Comparison of ENCODE assay signal across 9 cellular contexts in genomic region chr14:99604766-99605298, GRCh38. TPM values are rescaled to one million over a fixed set of nuclear protein-coding genes. Genes with fewer than 3 reads are reported as not detected.
A peak's percentile ranks its signal among the peaks of the same experiment; 100 is the strongest.
DNase-seq lines count a peak whose midpoint lies in the region; ATAC-seq and TF ChIP-seq lines count a peak whose summit lies in the region.
"Had no signal": no experiment of that assay in that cellular context is flagged by ENCODE, and none has a peak within 500 bp of the region (broad histone marks: within the 10 kb centered on the region; RNA-seq: fewer than 3 reads in every experiment).

No MANE protein-coding gene starts in this region.

- intact Hi-C loops in CD8-positive, alpha-beta T cell (cut with DNase I, micrococcal nuclease) = loop anchor here (1.0 to 10.0 kb wide), 9 partner anchors 79 to 772 kb away; partner anchors contain the start of genes SLC25A29 (in 2 of the 2), CCNK (in 1 of the 2), CYP46A1 (in 1 of the 2) and EML1 (in 1 of the 2)

- peak overlapping the region; percentile 98 for H3K4me3 ChIP-seq in CD8-positive, alpha-beta T cell (ENCODE audit: low read depth, low read length)

- peaks cover 27% of the 10 kb centered on the region for H3K4me1 Mint-ChIP-seq in CD8-positive, alpha-beta T cell (ENCODE audit: low read depth)
- H3K4me1 Mint-ChIP-seq in activated T-cell treated with anti-CD3 and anti-CD28 coated beads, Interleukin-2, amount 50 U/mL, for 72 hours (ENCODE audit: low read depth) = peaks cover 26% of the 10 kb centered on the region
- peaks cover 32% of the 10 kb centered on the region for H3K4me1 Mint-ChIP-seq in progenitor cell of endocrine pancreas (ENCODE audit: low read depth)

- POLR2A ChIA-PET in CD8-positive, alpha-beta T cell (lab: Charles Lee) = interaction anchor here (1.0 to 2.6 kb wide), 8 partner anchors 12 to 124 kb away, joined by 3 to 14 read pairs (median 4); partner anchors contain the start of genes CCNK, CYP46A1 and SETD3

- peaks cover 23% of the 10 kb centered on the region for H3K4me1 ChIP-seq in CD8-positive, alpha-beta T cell (ENCODE audit: insufficient read depth, low read length)

- peak overlapping the region; percentile 66 for H3K27ac ChIP-seq in CD8-positive, alpha-beta T cell (ENCODE audit: low read depth, low read length)

- TF ChIP-seq CTCF in CD8-positive, alpha-beta T cell (IDR thresholded peaks at IDR 0.05) = no peak
- TF ChIP-seq CTCF in progenitor cell of endocrine pancreas (IDR thresholded peaks at IDR 0.05; ENCODE audit: unreplicated experiment) = no peak

- ATAC-seq in CD8-positive, alpha-beta T cell = peak; percentile 19
- ATAC-seq in GM19467 (IDR thresholded peaks at IDR 0.05; ENCODE audit: unreplicated experiment) = peak; percentile 11
- ATAC-seq in activated T-cell treated with anti-CD3 and anti-CD28 coated beads, Interleukin-2, amount 50 U/mL, for 72 hours (replicated peaks in 1 of 2) = peak; percentile 43
- ATAC-seq in HG03342 (IDR thresholded peaks at IDR 0.05; ENCODE audit: unreplicated experiment) = no peak

- no peaks in the 10 kb centered on the region for H3K9me3 ChIP-seq in CD8-positive, alpha-beta T cell (ENCODE audit: low read length)

- H3K27me3 Mint-ChIP-seq in CD8-positive, alpha-beta T cell (ENCODE audit: low read depth) = no peaks in the 10 kb centered on the region
- H3K27me3 Mint-ChIP-seq in activated T-cell treated with anti-CD3 and anti-CD28 coated beads, Interleukin-2, amount 50 U/mL, for 72 hours (ENCODE audit: low read depth) = no peaks in the 10 kb centered on the region
- peaks cover 9% of the 10 kb centered on the region for H3K27me3 Mint-ChIP-seq in progenitor cell of endocrine pancreas

- DNase-seq in CD8-positive, alpha-beta T cell = peak in 2 of 7 experiments; percentile 7 to 33
- DNase-seq in HuH-7.5 (ENCODE audit: low spot score) = peak; percentile 71
- peak; percentile 52 to 58 for DNase-seq in activated T-cell treated with anti-CD3 and anti-CD28 coated beads, Interleukin-2, amount 50 U/mL, for 72 hours
- peak; percentile 46 for DNase-seq in glomerular visceral epithelial cell (ENCODE audit: extremely low spot score)
- DNase-seq in progenitor cell of endocrine pancreas (ENCODE audit: low spot score, unreplicated experiment) = peak; percentile 53
- no peak for DNase-seq in NCI-H187 (lab: John Stamatoyannopoulos, UW)

- no peaks in the 10 kb centered on the region for H3K36me3 Mint-ChIP-seq in CD8-positive, alpha-beta T cell
- H3K36me3 Mint-ChIP-seq in activated T-cell treated with anti-CD3 and anti-CD28 coated beads, Interleukin-2, amount 50 U/mL, for 72 hours (ENCODE audit: insufficient read depth in 2 of 2) = no peaks in the 10 kb centered on the region
- no peaks in the 10 kb centered on the region for H3K36me3 Mint-ChIP-seq in progenitor cell of endocrine pancreas (ENCODE audit: insufficient read depth)

- H3K36me3 ChIP-seq in CD8-positive, alpha-beta T cell (ENCODE audit: insufficient read depth, low read length) = no peaks in the 10 kb centered on the region

- peak overlapping the region; percentile 93 for H3K27ac Mint-ChIP-seq in CD8-positive, alpha-beta T cell
- H3K27ac Mint-ChIP-seq in activated T-cell treated with anti-CD3 and anti-CD28 coated beads, Interleukin-2, amount 50 U/mL, for 72 hours = peak overlapping the region; percentile 44
- peak overlapping the region; percentile 98 for H3K27ac Mint-ChIP-seq in progenitor cell of endocrine pancreas

- CTCF ChIA-PET in CD8-positive, alpha-beta T cell (lab: Charles Lee) = interaction anchor here (0.9 to 3.2 kb wide), 4 partner anchors 12 to 86 kb away, joined by 3 to 11 read pairs (median 4); partner anchors contain the start of gene CYP46A1

- no peaks in the 10 kb centered on the region for H3K27me3 ChIP-seq in CD8-positive, alpha-beta T cell (ENCODE audit: insufficient read depth, low read length)

- peak overlapping the region; percentile 90 for H3K4me3 Mint-ChIP-seq in CD8-positive, alpha-beta T cell
- H3K4me3 Mint-ChIP-seq in activated T-cell treated with anti-CD3 and anti-CD28 coated beads, Interleukin-2, amount 50 U/mL, for 72 hours = peak overlapping the region; percentile 83 to 90
- peak overlapping the region; percentile 87 for H3K4me3 Mint-ChIP-seq in progenitor cell of endocrine pancreas (ENCODE audit: low read depth)

- no peaks in the 10 kb centered on the region for H3K9me3 Mint-ChIP-seq in CD8-positive, alpha-beta T cell
- H3K9me3 Mint-ChIP-seq in activated T-cell treated with anti-CD3 and anti-CD28 coated beads, Interleukin-2, amount 50 U/mL, for 72 hours = no peaks in the 10 kb centered on the region
- H3K9me3 Mint-ChIP-seq in progenitor cell of endocrine pancreas (ENCODE audit: low read depth) = no peaks in the 10 kb centered on the region

RNA-seq across cellular contexts. Expression of gene CCDC85C, which starts 0.8 kb away (rescaled TPM):
- 1 to 10 TPM; 6.9 to 7.1 TPM for total RNA-seq in CD8-positive, alpha-beta T cell
- total RNA-seq in activated T-cell treated with anti-CD3 and anti-CD28 coated beads, Interleukin-2, amount 50 U/mL, for 72 hours = 10 to 100 TPM; 10.1 to 11.3 TPM
- 43.6 and 44.9 TPM in 2 replicates for total RNA-seq in progenitor cell of endocrine pancreas

RNA-seq across cellular contexts. Expression of gene HHIPL1, which starts 40.1 kb away (rescaled TPM):
- under 1 TPM in 1 of 2 experiments, not detected in 1; 0.11 TPM for total RNA-seq in CD8-positive, alpha-beta T cell
- total RNA-seq in activated T-cell treated with anti-CD3 and anti-CD28 coated beads, Interleukin-2, amount 50 U/mL, for 72 hours = under 1 TPM; 0.39 to 0.58 TPM
- total RNA-seq in progenitor cell of endocrine pancreas = 0.65 and 0.73 TPM in 2 replicates
- total RNA-seq: T-helper 2 cell treated with Interferon-gamma antibody and Interleukin-4, amounts not matched to agents 100 ng/mL and 5 ng/mL, for 36 hours had no signal

Comparison
In these comparisons a context has a peak if more than half of its experiments do, and no peak if none do; other contexts are left out.
1. DNase-seq: peak in HuH-7.5 (single experiment), activated T-cell treated with anti-CD3 and anti-CD28 coated beads, Interleukin-2, amount 50 U/mL, for 72 hours (2 of 2), glomerular visceral epithelial cell (single experiment) and progenitor cell of endocrine pancreas (single experiment); none in NCI-H187 (0 of 2).
2. H3K27ac Mint-ChIP-seq: peak in every context shown above with its lines; median percentile 98 in progenitor cell of endocrine pancreas; 93 in CD8-positive, alpha-beta T cell; 44 in activated T-cell treated with anti-CD3 and anti-CD28 coated beads, Interleukin-2, amount 50 U/mL, for 72 hours.
3. Peak in every context shown above with its lines, with median percentiles within 50 percentile points of each other: H3K4me3 Mint-ChIP-seq.